18 cellular contexts compared by ENCODE assay signal in the genomic region with DNA sequence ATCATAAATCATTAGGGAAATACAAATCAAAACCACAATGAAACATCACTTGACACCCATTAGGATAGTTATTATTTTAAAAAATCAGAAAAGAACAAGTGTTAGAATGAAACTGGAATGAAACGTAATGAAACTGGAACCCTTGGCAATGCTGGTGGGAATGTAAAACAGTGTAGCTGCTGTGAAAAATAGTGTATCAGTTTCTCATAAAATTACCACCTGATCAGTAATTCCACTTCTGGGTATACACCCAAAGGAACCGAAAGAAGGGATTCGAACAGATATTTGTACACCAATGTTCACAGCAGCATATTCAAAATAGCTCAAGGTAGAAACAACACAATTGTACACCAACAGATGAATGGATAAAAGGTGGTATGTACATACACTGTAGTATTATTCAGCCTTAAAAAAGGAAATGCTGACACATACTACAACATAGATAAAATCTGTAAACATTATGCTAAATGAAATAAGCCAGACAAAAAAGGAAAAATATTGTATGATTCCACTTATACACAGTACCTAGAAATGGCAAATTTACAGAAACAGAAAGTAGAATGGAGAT. TPM values are rescaled to one million over a fixed set of nuclear protein-coding genes. Genes with fewer than 3 reads are reported as not detected.
A peak's percentile ranks its signal among the peaks of the same experiment; 100 is the strongest.
DNase-seq lines count a peak whose midpoint lies in the region; ATAC-seq, FAIRE-seq and TF ChIP-seq lines count a peak whose summit lies in the region.
"Had no signal": no experiment of that assay in that cellular context is flagged by ENCODE, and none has a peak within 500 bp of the region (broad histone marks: within the 10 kb centered on the region; RNA-seq: fewer than 3 reads in every experiment).

No MANE protein-coding gene starts in this region.

- CTCF ChIA-PET in CD8-positive, alpha-beta memory T cell (lab: Charles Lee): no interaction called here

- no peak overlapping the region for H3K27ac ChIP-seq in CD8-positive, alpha-beta memory T cell (ENCODE audit: low read depth, low read length)
- no peak overlapping the region for H3K27ac ChIP-seq in psoas muscle
- H3K27ac ChIP-seq in kidney (ENCODE audit: low read depth in 2 of 2, low read length in 2 of 2): no peak overlapping the region
- H3K27ac ChIP-seq: A549, KMS-11 had no signal

- H3K27ac Mint-ChIP-seq in activated T-cell treated with anti-CD3 and anti-CD28 coated beads, Interleukin-2, amount 50 U/mL, for 24 hours: peak overlapping the region; percentile 15
- peak overlapping the region in 3 of 8 donors; percentile 31 to 75 (median 35) for H3K27ac Mint-ChIP-seq in CD8-positive, alpha-beta memory T cell
- peak overlapping the region; percentile 39 for H3K27ac Mint-ChIP-seq in activated T-helper 17 cell treated with anti-CD3 and anti-CD28 coated beads, Interleukin-2, amount 50 U/mL, for 72 hours
- no peak overlapping the region for H3K27ac Mint-ChIP-seq in memory B cell

- peaks cover 53% of the 10 kb centered on the region for H3K36me3 Mint-ChIP-seq in activated T-cell treated with anti-CD3 and anti-CD28 coated beads, Interleukin-2, amount 50 U/mL, for 24 hours (ENCODE audit: low read depth)
- H3K36me3 Mint-ChIP-seq in CD8-positive, alpha-beta memory T cell: peaks cover 8 to 28% (median 11%) of the 10 kb centered on the region in 3 donors
- no peaks in the 10 kb centered on the region for H3K36me3 Mint-ChIP-seq in activated T-helper 17 cell treated with anti-CD3 and anti-CD28 coated beads, Interleukin-2, amount 50 U/mL, for 72 hours (ENCODE audit: low read depth)
- H3K36me3 Mint-ChIP-seq in memory B cell: peaks cover 31% of the 10 kb centered on the region
- H3K36me3 Mint-ChIP-seq: CD14-positive monocyte had no signal

- WGBS in psoas muscle, 3 donors: 59 to 88% (median 77%) methylated on average over 3 of the region's 3 CpGs

- no peaks in the 10 kb centered on the region for H3K27me3 Mint-ChIP-seq in activated T-cell treated with anti-CD3 and anti-CD28 coated beads, Interleukin-2, amount 50 U/mL, for 24 hours
- no peaks in the 10 kb centered on the region for H3K27me3 Mint-ChIP-seq in CD8-positive, alpha-beta memory T cell
- no peaks in the 10 kb centered on the region for H3K27me3 Mint-ChIP-seq in activated T-helper 17 cell treated with anti-CD3 and anti-CD28 coated beads, Interleukin-2, amount 50 U/mL, for 72 hours
- no peaks in the 10 kb centered on the region for H3K27me3 Mint-ChIP-seq in memory B cell

- intact Hi-C loops in psoas muscle (cut with DNase I): no loop called here
- intact Hi-C loops in kidney (cut with DNase I): no loop called here

- H3K9me3 Mint-ChIP-seq in activated T-cell treated with anti-CD3 and anti-CD28 coated beads, Interleukin-2, amount 50 U/mL, for 24 hours: peaks cover 11% of the 10 kb centered on the region
- peaks cover 0 to 15% (median 2%) of the 10 kb centered on the region in 5 donors for H3K9me3 Mint-ChIP-seq in CD8-positive, alpha-beta memory T cell
- peaks cover 4% of the 10 kb centered on the region for H3K9me3 Mint-ChIP-seq in activated T-helper 17 cell treated with anti-CD3 and anti-CD28 coated beads, Interleukin-2, amount 50 U/mL, for 72 hours
- H3K9me3 Mint-ChIP-seq in memory B cell: peaks cover 9% of the 10 kb centered on the region

- peak; percentile 47 for ATAC-seq in activated T-helper 17 cell treated with anti-CD3 and anti-CD28 coated beads, Interleukin-2, amount 50 U/mL, for 72 hours (replicated peaks)
- no peak for ATAC-seq in memory B cell (ENCODE audit: low read depth)
- ATAC-seq in psoas muscle: no peak
- ATAC-seq: A549 had no signal

- peaks cover 20% of the 10 kb centered on the region for H3K4me1 ChIP-seq in CD8-positive, alpha-beta memory T cell (ENCODE audit: insufficient read depth, low read length)
- H3K4me1 ChIP-seq in psoas muscle (peaks cover 10% of the 10 kb centered on the region), kidney (ENCODE audit: control insufficient read depth in 1 of 2, insufficient read depth in 1 of 2, low read depth in 1 of 2, low read length in 2 of 2) (no peaks in the 10 kb centered on the region)
- H3K4me1 ChIP-seq: A549 had no signal

- no peak for DNase-seq in activated T-cell treated with anti-CD3 and anti-CD28 coated beads, Interleukin-2, amount 50 U/mL, for 24 hours
- DNase-seq in activated T-cell treated with anti-CD3 and anti-CD28 coated beads for 4 hours (no peak), memory B cell (ENCODE audit: low spot score in 2 of 2) (no peak), psoas muscle (no peak), kidney (no peak), GM13976 (ENCODE audit: low spot score) (no peak)
- DNase-seq in CD8-positive, alpha-beta memory T cell: no peak
- DNase-seq: Calu3, DMS79 treated with DMSO at 0.1 percent for 48 hours, GDM1, MG63, NCI-H1105 treated with DMSO at 0.1 percent for 48 hours, NCI-H187, NCI-H446 had no signal

- TF ChIP-seq CTCF in psoas muscle (IDR thresholded peaks at IDR 0.05): no peak
- no peak for TF ChIP-seq CTCF in kidney (IDR thresholded peaks at IDR 0.05; ENCODE audit: borderline replicate concordance, extremely low read depth, insufficient read depth)
- TF ChIP-seq CTCF in GM13976 (IDR thresholded peaks at IDR 0.05; ENCODE audit: borderline replicate concordance, control extremely low read depth, extremely low read depth, insufficient read depth, missing control alignments): no peak

- H3K4me3 ChIP-seq in CD8-positive, alpha-beta memory T cell (ENCODE audit: low read length): no peak overlapping the region
- H3K4me3 ChIP-seq in psoas muscle (no peak overlapping the region), kidney (ENCODE audit: low read length in 2 of 2) (no peak overlapping the region)
- H3K4me3 ChIP-seq: A549, MG63 had no signal

- H3K9me3 ChIP-seq in CD8-positive, alpha-beta memory T cell (ENCODE audit: low read length): no peaks in the 10 kb centered on the region
- H3K9me3 ChIP-seq in psoas muscle: peaks cover 8% of the 10 kb centered on the region
- peaks cover 2 to 13% of the 10 kb centered on the region in 2 donors for H3K9me3 ChIP-seq in kidney (ENCODE audit: control insufficient read depth in 1 of 2, low read length in 2 of 2)

- H3K9ac ChIP-seq in kidney (ENCODE audit: low read length in 2 of 2): no peak overlapping the region
- H3K9ac ChIP-seq: KMS-11 had no signal

- POLR2A ChIA-PET in CD8-positive, alpha-beta memory T cell (lab: Charles Lee): no interaction called here

- in situ Hi-C loops in GM13976 (cut with MboI; ENCODE audit: low sequenced_read_pairs, unreplicated experiment): no loop called here

- no peak overlapping the region for H3K4me3 Mint-ChIP-seq in activated T-cell treated with anti-CD3 and anti-CD28 coated beads, Interleukin-2, amount 50 U/mL, for 24 hours
- H3K4me3 Mint-ChIP-seq in CD8-positive, alpha-beta memory T cell: peak overlapping the region; percentile 5 to 57 (median 28)
- H3K4me3 Mint-ChIP-seq in activated T-helper 17 cell treated with anti-CD3 and anti-CD28 coated beads, Interleukin-2, amount 50 U/mL, for 72 hours: peak overlapping the region; percentile 54
- H3K4me3 Mint-ChIP-seq in memory B cell: peak overlapping the region; percentile 0
- H3K4me3 Mint-ChIP-seq: CD14-positive monocyte had no signal

- peaks cover 80% of the 10 kb centered on the region for H3K4me1 Mint-ChIP-seq in activated T-cell treated with anti-CD3 and anti-CD28 coated beads, Interleukin-2, amount 50 U/mL, for 24 hours (ENCODE audit: low read depth)
- peaks cover 80 to 94% (median 89%) of the 10 kb centered on the region in 3 donors for H3K4me1 Mint-ChIP-seq in CD8-positive, alpha-beta memory T cell
- peaks cover 50% of the 10 kb centered on the region for H3K4me1 Mint-ChIP-seq in activated T-helper 17 cell treated with anti-CD3 and anti-CD28 coated beads, Interleukin-2, amount 50 U/mL, for 72 hours
- peaks cover 47% of the 10 kb centered on the region for H3K4me1 Mint-ChIP-seq in memory B cell

- no peaks in the 10 kb centered on the region for H3K36me3 ChIP-seq in CD8-positive, alpha-beta memory T cell (ENCODE audit: insufficient read depth, low read length)
- H3K36me3 ChIP-seq in psoas muscle (ENCODE audit: insufficient read depth in 1 of 2, low read depth in 1 of 2) (no peaks in the 10 kb centered on the region), kidney (ENCODE audit: control insufficient read depth in 1 of 2, insufficient read depth in 2 of 2, low read length in 2 of 2) (no peaks in the 10 kb centered on the region)
- H3K36me3 ChIP-seq: MG63 had no signal

- H3K27me3 ChIP-seq in CD8-positive, alpha-beta memory T cell (ENCODE audit: insufficient read depth, low read length, poor library complexity, severe bottlenecking): no peaks in the 10 kb centered on the region
- no peaks in the 10 kb centered on the region for H3K27me3 ChIP-seq in psoas muscle (ENCODE audit: insufficient read depth in 3 of 3, low read length in 2 of 3)
- H3K27me3 ChIP-seq: MG63 had no signal

- no peak for FAIRE-seq in kidney (lab: Jason Lieb, UNC)
- FAIRE-seq: A549 had no signal

RNA-seq across cellular contexts. Expression of a gene that starts 27.0 kb away (rescaled TPM):
- total RNA-seq in CD8-positive, alpha-beta memory T cell: 10 to 100 TPM; 62.0 to 66.5 TPM
- 41.7 TPM for polyA plus RNA-seq in CD8-positive, alpha-beta memory T cell
- 10 to 100 TPM; 51.3 to 61.3 TPM for total RNA-seq in activated T-helper 17 cell treated with anti-CD3 and anti-CD28 coated beads, Interleukin-2, amount 50 U/mL, for 72 hours
- total RNA-seq in psoas muscle (10 to 100 TPM; 10.4 to 14.6 (median 12.3) TPM), kidney (56.5 TPM)
- polyA plus RNA-seq in psoas muscle (10 to 100 TPM in 2 of 3 donors, 1 to 10 TPM in 1; 4.9 to 16.0 (median 13.5) TPM), kidney (ENCODE audit: insufficient read depth, low read depth, low replicate concordance) (10.5 TPM)
